8 cellular contexts compared by ENCODE assay signal in genomic region chr13:27362064-27362751, GRCh38.
DNase-seq lines count a peak whose midpoint lies in the region; ATAC-seq and TF ChIP-seq lines count a peak whose summit lies in the region.

No MANE protein-coding gene starts in this region.

- H3K36me3 ChIP-seq in GM06990 (ENCODE audit: control insufficient read depth, insufficient read depth, low read length) = no peaks in the 10 kb centered on the region

- H3K4me3 ChIP-seq in GM06990 (replicated peaks; ENCODE audit: low read depth, low read length) (peak overlapping the region; percentile 41), astrocyte of the spinal cord (ENCODE audit: low read depth, low read length) (peak overlapping the region; percentile 52)

- peak; percentile 96 for ATAC-seq in sciatic nerve
- no peak for ATAC-seq in GM21576 (IDR thresholded peaks at IDR 0.05; ENCODE audit: unreplicated experiment)

- TF ChIP-seq CTCF in GM06990 (IDR thresholded peaks at IDR 0.05; ENCODE audit: insufficient read depth, low read length, poor library complexity, severe bottlenecking) = peak; percentile 95
- TF ChIP-seq CTCF in astrocyte of the spinal cord (IDR thresholded peaks at IDR 0.05; ENCODE audit: low read depth, low read length) = peak; percentile 98

- CTCF ChIA-PET in HEK293T (lab: Yijun Ruan, JAX) = interaction anchor here (0.5 to 6.0 kb wide), 34 partner anchors 11 to 635 kb away, joined by 3 to 88 read pairs (median 4); partner anchors contain the start of genes CDX2, MTIF3 and URAD

- POLR2A ChIA-PET in HEK293T (lab: Yijun Ruan, JAX) = interaction anchor here (0.9 to 1.3 kb wide), 6 partner anchors 9 to 465 kb away, joined by 3 to 4 read pairs (median 4); no protein-coding TSS in a partner anchor

- intact Hi-C loops in sciatic nerve (cut with DNase I) = loop anchor here (10.0 kb wide), 1 partner anchor 613 kb away; no protein-coding TSS in a partner anchor

- DNase-seq in GM06990 (ENCODE audit: extremely low read depth, insufficient read length) (peak; percentile 75), HEK293T (ENCODE audit: extremely low spot score) (peak; percentile 86), NCI-H1105 treated with DMSO at 0.1 percent for 48 hours (lab: John Stamatoyannopoulos, UW) (peak; percentile 70), T1000 (lab: John Stamatoyannopoulos, UW) (peak; percentile 14), astrocyte of the spinal cord (ENCODE audit: low read depth, low spot score) (peak; percentile 73), iPS DF 19.7 (ENCODE audit: low read depth, low spot score) (peak; percentile 77), sciatic nerve (ENCODE audit: low spot score) (peak; percentile 93)

- in situ Hi-C loops in astrocyte of the spinal cord (cut with HindIII; ENCODE audit: low sequenced_read_pairs) = no loop called here

- peaks cover 1% of the 10 kb centered on the region; the same call in 1 of the 2 replicates for H3K27me3 ChIP-seq in GM06990 (replicated peaks; ENCODE audit: control insufficient read depth, insufficient read depth, low read length)

TF ChIP-seq in HEK293T, 16 proteins besides CTCF, POLR2A, EP300 and RAD21:
- TF ChIP-seq L3MBTL2 (conservative IDR thresholded peaks at IDR 0.05) = 0 out of 2 replicates have a peak, but pooled peaks have one; percentile 23
- no peak for TF ChIP-seq FOXA1 (IDR thresholded peaks at IDR 0.05)

Comparison
In these comparisons a context has a peak if more than half of its experiments do, and no peak if none do; other contexts are left out.
1. DNase-seq: peak in every context shown above with its lines; median percentile 93 in sciatic nerve; 86 in HEK293T; 77 in iPS DF 19.7; 75 in GM06990; 73 in astrocyte of the spinal cord; 70 in NCI-H1105 treated with DMSO at 0.1 percent for 48 hours; 14 in T1000.